ENCODE assay signal across 10 cellular contexts in genomic region chr1:32353431-32353830, GRCh38. TPM values are rescaled to one million over a fixed set of nuclear protein-coding genes. Genes with fewer than 3 reads are reported as not detected.
A peak's percentile ranks its signal among the peaks of the same experiment; 100 is the strongest.
DNase-seq lines count a peak whose midpoint lies in the region; FAIRE-seq and TF ChIP-seq lines count a peak whose summit lies in the region.
"Had no signal": no experiment of that assay in that cellular context is flagged by ENCODE, and none has a peak within 500 bp of the region (broad histone marks: within the 10 kb centered on the region; RNA-seq: fewer than 3 reads in every experiment).

No MANE protein-coding gene starts in this region.

- FAIRE-seq in GM12891 (lab: Jason Lieb, UNC) (no peak), HTR-8/SVneo (lab: Jason Lieb, UNC) (no peak)
- FAIRE-seq: H1 had no signal

- H3K36me3 Mint-ChIP-seq in HFFc6 (ENCODE audit: low read depth), result 0 out of 2 replicates have a peak, but pooled peaks cover 5% of the 10 kb centered on the region

- H3K27ac Mint-ChIP-seq in HFFc6, result peak overlapping the region; percentile 74

- H3K27ac ChIP-seq in angular gyrus (ENCODE audit: low read depth, low read length), result peak overlapping the region; percentile 47

- H3K27me3 ChIP-seq in iPS-15b (ENCODE audit: control insufficient read depth, insufficient read depth, low read length), result peaks cover 20% of the 10 kb centered on the region
- H3K27me3 ChIP-seq in skeletal muscle satellite cell (ENCODE audit: control insufficient read depth, insufficient read depth, low read length), result no peaks in the 10 kb centered on the region

- no peak for TF ChIP-seq POLR2A in GM12891 (IDR thresholded peaks at IDR 0.05; ENCODE audit: low read depth, low read length)

- H3K27me3 Mint-ChIP-seq in HFFc6 (ENCODE audit: insufficient read depth), result peaks cover 4% of the 10 kb centered on the region; the same call in 1 of the 2 replicates

- peaks cover 5% of the 10 kb centered on the region for H3K9me3 ChIP-seq in iPS-15b (ENCODE audit: control insufficient read depth, insufficient read depth, low read length)
- H3K9me3 ChIP-seq in skeletal muscle satellite cell (replicated peaks; ENCODE audit: low read length), result no peaks in the 10 kb centered on the region

- no peak for TF ChIP-seq CTCF in HFFc6 (IDR thresholded peaks at IDR 0.05)

- H3K4me3 Mint-ChIP-seq in HFFc6, result peak overlapping the region; percentile 87

- no peaks in the 10 kb centered on the region for H3K36me3 ChIP-seq in iPS-15b (ENCODE audit: control insufficient read depth, insufficient read depth, low read length)
- H3K36me3 ChIP-seq in skeletal muscle satellite cell (ENCODE audit: insufficient read depth, low read length), result peaks cover 7% of the 10 kb centered on the region

- peaks cover 8% of the 10 kb centered on the region for H3K4me1 ChIP-seq in iPS-15b (ENCODE audit: control insufficient read depth, insufficient read depth, low read length)
- peaks cover 26% of the 10 kb centered on the region for H3K4me1 ChIP-seq in skeletal muscle satellite cell (ENCODE audit: control insufficient read depth, insufficient read depth, low read length)

- peak overlapping the region; percentile 99 for H3K4me2 ChIP-seq in skeletal muscle satellite cell (ENCODE audit: low read length)

- DNase-seq in HFFc6 (no peak), CD1c-positive myeloid dendritic cell (ENCODE audit: extremely low spot score) (no peak), GM12891 (ENCODE audit: insufficient read length, low spot score) (no peak), HTR-8/SVneo (ENCODE audit: insufficient read length, low spot score) (no peak)
- DNase-seq in central memory CD4-positive, alpha-beta T cell, result no peak
- DNase-seq: NCI-H774 had no signal

- no peak overlapping the region for H3K4me3 ChIP-seq in iPS-15b (ENCODE audit: low read depth, low read length)
- no peak overlapping the region for H3K4me3 ChIP-seq in skeletal muscle satellite cell (ENCODE audit: low read length)

- H3K4me1 Mint-ChIP-seq in HFFc6 (ENCODE audit: low read depth), result peaks cover 55% of the 10 kb centered on the region

- H3K9me3 Mint-ChIP-seq in HFFc6, result no peaks in the 10 kb centered on the region

- H3K9ac ChIP-seq in iPS-15b (ENCODE audit: low read depth, low read length), result peak overlapping the region; percentile 32
- H3K9ac ChIP-seq in skeletal muscle satellite cell (ENCODE audit: low read depth, low read length), result no peak overlapping the region

TF ChIP-seq in GM12891, 5 proteins besides CTCF, POLR2A, EP300 and RAD21:
- TF ChIP-seq TAF1 (IDR thresholded peaks at IDR 0.05; ENCODE audit: low read depth, low read length) (no peak), POLR2AphosphoS5 (IDR thresholded peaks at IDR 0.05; ENCODE audit: low read depth, low read length) (no peak), PAX5 (IDR thresholded peaks at IDR 0.05; ENCODE audit: insufficient read depth, low read length, severe bottlenecking) (no peak), SPI1 (IDR thresholded peaks at IDR 0.05; ENCODE audit: low read depth, low read length) (no peak)

RNA-seq across cellular contexts. Expression of gene FAM229A, which starts 8.9 kb away (rescaled TPM):
- total RNA-seq in HFFc6 (2021; fragmentation: NEBNext Ultra II Directional; extraction: Animal tissue kit (Norgen Biotek cat#: 25700)), result 1 to 10 TPM; 1.1 to 3.0 (median 1.7) TPM
- 0.66 and 0.76 TPM in 2 replicates for total RNA-seq in skeletal muscle satellite cell (2012; rRNA removed)
- polyA plus RNA-seq in GM12891 (2012; ENCODE audit: low read depth, missing spikeins), result 2.1 TPM

RNA-seq across cellular contexts. Expression of gene TSSK3, which starts 8.9 kb away (rescaled TPM):
- total RNA-seq in HFFc6 (2021; fragmentation: NEBNext Ultra II Directional; extraction: Animal tissue kit (Norgen Biotek cat#: 25700)), result 1 to 10 TPM in 1 of 6 experiments, under 1 TPM in 5; 0.38 to 1.2 (median 0.72) TPM
- total RNA-seq in skeletal muscle satellite cell (2012; rRNA removed), result 0.87 and 1.3 TPM in 2 replicates
- 0.77 TPM for polyA plus RNA-seq in GM12891 (2012; ENCODE audit: low read depth, missing spikeins)

RNA-seq across cellular contexts. Expression of gene MARCKSL1, which starts 17.4 kb away (rescaled TPM):
- total RNA-seq in HFFc6 (2021; fragmentation: NEBNext Ultra II Directional; extraction: Animal tissue kit (Norgen Biotek cat#: 25700)), result 10 to 100 TPM in 4 of 6 experiments, 1 to 10 TPM in 2; 7.8 to 12.8 (median 11.4) TPM
- total RNA-seq in skeletal muscle satellite cell (2012; rRNA removed), result 2.8 and 9.8 TPM in 2 replicates
- 159 TPM for polyA plus RNA-seq in GM12891 (2012; ENCODE audit: low read depth, missing spikeins)

RNA-seq across cellular contexts. Expression of gene BSDC1, which starts 40.8 kb away (rescaled TPM):
- total RNA-seq in HFFc6 (2021; fragmentation: NEBNext Ultra II Directional; extraction: Animal tissue kit (Norgen Biotek cat#: 25700)), result 10 to 100 TPM; 52.9 to 65.5 (median 60.1) TPM
- total RNA-seq in skeletal muscle satellite cell (2012; rRNA removed), result 38.7 and 40.8 TPM in 2 replicates
- 14.9 TPM for polyA plus RNA-seq in GM12891 (2012; ENCODE audit: low read depth, missing spikeins)
